ENCODE assay signal across 23 cellular contexts in genomic region chr3:126349071-126349470, GRCh38. TPM values are rescaled to one million over a fixed set of nuclear protein-coding genes. Genes with fewer than 3 reads are reported as not detected.
DNase-seq lines count a peak whose midpoint lies in the region; ATAC-seq and TF ChIP-seq lines count a peak whose summit lies in the region.
"Had no signal": no experiment of that assay in that cellular context is flagged by ENCODE, and none has a peak within 500 bp of the region (broad histone marks: within the 10 kb centered on the region; RNA-seq: fewer than 3 reads in every experiment).

No MANE protein-coding gene starts in this region.

- POLR2A ChIA-PET in HEK293 (lab: Yijun Ruan, JAX) = no interaction called here
- POLR2A ChIA-PET in CD8-positive, alpha-beta memory T cell (lab: Charles Lee) = no interaction called here

- H3K9me3 Mint-ChIP-seq in CD8-positive, alpha-beta memory T cell = no peaks in the 10 kb centered on the region
- H3K9me3 Mint-ChIP-seq: activated naive CD4-positive, alpha-beta T cell treated with anti-CD3 and anti-CD28 coated beads for 36 hours; CD4-positive, CD25-positive, alpha-beta regulatory T cell had no signal

- TF ChIP-seq CTCF in HEK293 (tag by site-specific recombination; IDR thresholded peaks at IDR 0.05) (no peak), RWPE2 (IDR thresholded peaks at IDR 0.05; ENCODE audit: poor library complexity, severe bottlenecking) (no peak), right lobe of liver (IDR thresholded peaks at IDR 0.05) (no peak), spleen (IDR thresholded peaks at IDR 0.05 in 8 of 11, conservative IDR thresholded peaks at IDR 0.05 in 3 of 11) (no peak)

- H3K4me1 Mint-ChIP-seq in CD8-positive, alpha-beta memory T cell = no peaks in the 10 kb centered on the region
- H3K4me1 Mint-ChIP-seq: CD4-positive, CD25-positive, alpha-beta regulatory T cell had no signal

- peaks cover 0 to 4% of the 10 kb centered on the region in 2 donors for H3K27me3 Mint-ChIP-seq in CD8-positive, alpha-beta memory T cell

- no peak overlapping the region for H3K27ac ChIP-seq in HEK293 (ENCODE audit: extremely low read depth, low read depth, low read length)
- no peak overlapping the region for H3K27ac ChIP-seq in RWPE2 (ENCODE audit: poor library complexity, severe bottlenecking)
- H3K27ac ChIP-seq in right lobe of liver = peak overlapping the region in 2 of 3 donors; percentile 97
- H3K27ac ChIP-seq in spleen = no peak overlapping the region
- no peak overlapping the region for H3K27ac ChIP-seq in CD8-positive, alpha-beta memory T cell (ENCODE audit: low read depth, low read length)
- H3K27ac ChIP-seq: neutrophil, RWPE1, thoracic aorta had no signal

- TF ChIP-seq POLR2A in right lobe of liver (IDR thresholded peaks at IDR 0.05) (no peak), spleen (IDR thresholded peaks at IDR 0.05) (no peak)

- DNase-seq in RWPE2 (ENCODE audit: low spot score) = peak; percentile 32
- peak in 2 of 3 donors; percentile 45 to 55 for DNase-seq in right lobe of liver
- DNase-seq in spleen = peak; percentile 64
- no peak for DNase-seq in hepatic stellate cell (ENCODE audit: low spot score)
- no peak for DNase-seq in CD8-positive, alpha-beta memory T cell
- no peak for DNase-seq in NCI-H510A treated with DMSO at 0.1 percent for 48 hours (lab: John Stamatoyannopoulos, UW)
- DNase-seq in NCI-H1417 (lab: John Stamatoyannopoulos, UW) = no peak
- DNase-seq: activated CD4-positive, alpha-beta T cell treated with anti-CD3 and anti-CD28 coated beads for 4 hours; activated naive CD4-positive, alpha-beta T cell treated with anti-CD3 and anti-CD28 coated beads for 36 hours; CD4-positive, CD25-positive, alpha-beta regulatory T cell; cerebellar nuclear complex; DMS 273 treated with DMSO at 0.1 percent for 48 hours; effector memory CD4-positive, alpha-beta T cell; esophagus squamous epithelium; NCI-H2107; NCI-H524 had no signal

- H3K36me3 ChIP-seq in HEK293 (ENCODE audit: control insufficient read depth in 2 of 2, insufficient read depth in 1 of 2, low read length in 2 of 2) (peaks cover 0 to 28% of the 10 kb centered on the region in 2 experiments; a peak in 1 of 3 replicates), RWPE2 (ENCODE audit: low read depth) (no peaks in the 10 kb centered on the region), right lobe of liver (peaks cover 0 to 48% (median 21%) of the 10 kb centered on the region in 4 donors), spleen (peaks cover 0 to 10% (median 0%) of the 10 kb centered on the region in 6 donors)
- no peaks in the 10 kb centered on the region for H3K36me3 ChIP-seq in CD8-positive, alpha-beta memory T cell (ENCODE audit: insufficient read depth, low read length)
- H3K36me3 ChIP-seq: neutrophil had no signal

- no peaks in the 10 kb centered on the region for H3K27me3 ChIP-seq in RWPE2 (ENCODE audit: insufficient read depth, poor library complexity, severe bottlenecking)
- H3K27me3 ChIP-seq in right lobe of liver = no peaks in the 10 kb centered on the region
- no peaks in the 10 kb centered on the region for H3K27me3 ChIP-seq in spleen (replicated peaks in 1 of 7)
- H3K27me3 ChIP-seq in CD8-positive, alpha-beta memory T cell (ENCODE audit: insufficient read depth, low read length, poor library complexity, severe bottlenecking) = no peaks in the 10 kb centered on the region
- H3K27me3 ChIP-seq: esophagus squamous epithelium had no signal

- no peaks in the 10 kb centered on the region for H3K9me3 ChIP-seq in HEK293 (ENCODE audit: control insufficient read depth, insufficient read depth, low read depth, low read length)
- no peaks in the 10 kb centered on the region for H3K9me3 ChIP-seq in RWPE2 (ENCODE audit: severe bottlenecking)
- H3K9me3 ChIP-seq in right lobe of liver = no peaks in the 10 kb centered on the region
- no peaks in the 10 kb centered on the region for H3K9me3 ChIP-seq in spleen
- no peaks in the 10 kb centered on the region for H3K9me3 ChIP-seq in CD8-positive, alpha-beta memory T cell (ENCODE audit: low read length)
- H3K9me3 ChIP-seq: esophagus squamous epithelium, neutrophil, thoracic aorta had no signal

- no peaks in the 10 kb centered on the region for H3K36me3 Mint-ChIP-seq in CD8-positive, alpha-beta memory T cell
- H3K36me3 Mint-ChIP-seq: CD4-positive, CD25-positive, alpha-beta regulatory T cell had no signal

- WGBS in right lobe of liver (ENCODE audit: insufficient coverage, low coverage, low lambda C conversion rate, missing lambda C conversion rate) = 60% methylated on average over 1 of the region's 6 CpGs
- WGBS in spleen, 5 donors = 87 to 100% (median 92%) methylated on average over 1 to 6 of the region's 6 CpGs

- no peak overlapping the region for H3K4me3 Mint-ChIP-seq in CD8-positive, alpha-beta memory T cell
- H3K4me3 Mint-ChIP-seq: activated naive CD4-positive, alpha-beta T cell treated with anti-CD3 and anti-CD28 coated beads for 36 hours; CD4-positive, CD25-positive, alpha-beta regulatory T cell had no signal

- no peak for ATAC-seq in RWPE2 (ENCODE audit: low read depth)
- no peak for ATAC-seq in right lobe of liver

- no peak overlapping the region for H3K27ac Mint-ChIP-seq in CD8-positive, alpha-beta memory T cell
- H3K27ac Mint-ChIP-seq: activated naive CD4-positive, alpha-beta T cell treated with anti-CD3 and anti-CD28 coated beads for 36 hours; CD4-positive, CD25-positive, alpha-beta regulatory T cell had no signal

- intact Hi-C loops in right lobe of liver (cut with DNase I) (loop anchor here in 1 of 2 donors (10.0 kb wide), 1 partner anchor 84 kb away; no protein-coding TSS in a partner anchor), spleen (cut with DNase I; ENCODE audit: low total_unique reads) (no loop called here)

- H3K4me3 ChIP-seq in HEK293 (ENCODE audit: low read depth, low read length) (no peak overlapping the region), RWPE2 (ENCODE audit: severe bottlenecking) (no peak overlapping the region), right lobe of liver (peak overlapping the region in 1 of 3 donors; percentile 78), spleen (no peak overlapping the region)
- no peak overlapping the region for H3K4me3 ChIP-seq in CD8-positive, alpha-beta memory T cell (ENCODE audit: low read length)
- H3K4me3 ChIP-seq: esophagus squamous epithelium, thoracic aorta had no signal

- CTCF ChIA-PET in HEK293 (lab: Yijun Ruan, JAX) = interaction anchor here (0.6 kb wide), 1 partner anchor 235 kb away, joined by 3 read pairs; no protein-coding TSS in a partner anchor
- CTCF ChIA-PET in CD8-positive, alpha-beta memory T cell (lab: Charles Lee) = interaction anchor here (0.6 kb wide), 1 partner anchor 11 kb away, joined by 3 read pairs; no protein-coding TSS in a partner anchor

- H3K4me1 ChIP-seq in HEK293 (ENCODE audit: control insufficient read depth, insufficient read depth, low read length) = no peaks in the 10 kb centered on the region
- H3K4me1 ChIP-seq in RWPE2 (ENCODE audit: insufficient read depth, poor library complexity, severe bottlenecking) = no peaks in the 10 kb centered on the region
- peaks cover 0 to 59% (median 21%) of the 10 kb centered on the region in 4 donors for H3K4me1 ChIP-seq in right lobe of liver
- H3K4me1 ChIP-seq in spleen = peaks cover 0 to 3% (median 0%) of the 10 kb centered on the region in 6 donors
- H3K4me1 ChIP-seq in CD8-positive, alpha-beta memory T cell (ENCODE audit: insufficient read depth, low read length) = no peaks in the 10 kb centered on the region

TF ChIP-seq in HEK293, 187 proteins besides CTCF, POLR2A, EP300 and RAD21:
- peak; percentile 30; the same call in 1 of the 2 replicates for TF ChIP-seq GLIS1 (tag by site-specific recombination; IDR thresholded peaks at IDR 0.05)
- TF ChIP-seq ZIC2 (tag by site-specific recombination; IDR thresholded peaks at IDR 0.05) = peak; percentile 22
- TF ChIP-seq ZNF133 (tag by site-specific recombination; IDR thresholded peaks at IDR 0.05) = no peak

RNA-seq across cellular contexts. Expression of gene KLF15, which starts 8.1 kb away (rescaled TPM):
- total RNA-seq in right lobe of liver (100 to 1,000 TPM in 2 of 6 experiments, 10 to 100 TPM in 4; 14.4 to 112 (median 89.3) TPM), spleen (1 to 10 TPM in 6 of 7 donors, under 1 TPM in 1; 0.57 to 9.5 (median 4.8) TPM)
- polyA plus RNA-seq in spleen = 1 to 10 TPM in 2 of 3 donors, under 1 TPM in 1; 0.63 to 3.1 (median 2.4) TPM
- total RNA-seq in CD8-positive, alpha-beta memory T cell = under 1 TPM; 0.11 to 0.18 TPM
- not detected for polyA plus RNA-seq in CD8-positive, alpha-beta memory T cell
- total RNA-seq: CD4-positive, CD25-positive, alpha-beta regulatory T cell had no signal
- polyA plus RNA-seq: CD4-positive, CD25-positive, alpha-beta regulatory T cell had no signal

RNA-seq across cellular contexts. Expression of gene CFAP100, which starts 45.6 kb away (rescaled TPM):
- total RNA-seq in right lobe of liver = not detected
- total RNA-seq in spleen = not detected
- polyA plus RNA-seq in spleen = not detected
- not detected for total RNA-seq in CD8-positive, alpha-beta memory T cell
- polyA plus RNA-seq in CD8-positive, alpha-beta memory T cell = not detected
- total RNA-seq: activated naive CD4-positive, alpha-beta T cell treated with anti-CD3 and anti-CD28 coated beads for 36 hours; astrocyte; CD4-positive, CD25-positive, alpha-beta regulatory T cell; esophagus squamous epithelium; G401; renal cortical epithelial cell; thoracic aorta had no signal
- polyA plus RNA-seq: CD4-positive, CD25-positive, alpha-beta regulatory T cell had no signal

Comparison
In these comparisons a context has a peak if more than half of its experiments do, and no peak if none do; other contexts are left out.
1. H3K27ac ChIP-seq: peak in right lobe of liver (2 of 3); none in HEK293 (single experiment), RWPE2 (single experiment), spleen (0 of 8) and CD8-positive, alpha-beta memory T cell (single experiment).
2. DNase-seq: peak in RWPE2 (single experiment), right lobe of liver (2 of 3) and spleen (single experiment); none in hepatic stellate cell (single experiment), CD8-positive, alpha-beta memory T cell (0 of 5), NCI-H510A treated with DMSO at 0.1 percent for 48 hours (single experiment) and NCI-H1417 (0 of 3).